In genomic region chr14:23660290-23661226, GRCh38 we compare ENCODE assay signal across 14 cellular contexts. TPM values are rescaled to one million over a fixed set of nuclear protein-coding genes. Genes with fewer than 3 reads are reported as not detected.
A peak's percentile ranks its signal among the peaks of the same experiment; 100 is the strongest.
DNase-seq lines count a peak whose midpoint lies in the region; ATAC-seq and TF ChIP-seq lines count a peak whose summit lies in the region.
"Had no signal": no experiment of that assay in that cellular context is flagged by ENCODE, and none has a peak within 500 bp of the region (broad histone marks: within the 10 kb centered on the region; RNA-seq: fewer than 3 reads in every experiment).

No MANE protein-coding gene starts in this region.

- CTCF ChIA-PET in activated naive CD4-positive, alpha-beta T cell treated with anti-CD3 and anti-CD28 coated beads for 36 hours (lab: Charles Lee) = interaction anchor here (0.8 to 3.7 kb wide), 2 partner anchors 14 to 29 kb away, joined by 4 to 14 read pairs; no protein-coding TSS in a partner anchor

- ATAC-seq in activated naive CD4-positive, alpha-beta T cell treated with anti-CD3 and anti-CD28 coated beads, Interleukin-2, amount 50 U/mL, for 72 hours = peak; percentile 28 to 49
- ATAC-seq in lower lobe of right lung (peak; percentile 40 to 51), HG03108 (IDR thresholded peaks at IDR 0.05; ENCODE audit: unreplicated experiment) (no peak)

- no peak overlapping the region for H3K4me3 Mint-ChIP-seq in activated naive CD4-positive, alpha-beta T cell treated with anti-CD3 and anti-CD28 coated beads for 36 hours

- no peak for DNase-seq in activated naive CD4-positive, alpha-beta T cell treated with anti-CD3 and anti-CD28 coated beads, Interleukin-2, amount 50 U/mL, for 72 hours (ENCODE audit: low spot score in 2 of 2)
- DNase-seq in activated naive CD4-positive, alpha-beta T cell treated with anti-CD3 and anti-CD28 coated beads for 36 hours = no peak
- DNase-seq in NCI-H524 treated with DMSO at 0.1 percent for 48 hours (lab: John Stamatoyannopoulos, UW) (peak; percentile 74), lower lobe of right lung (no peak), NCI-H1436 (lab: John Stamatoyannopoulos, UW) (no peak), NCI-H146 (lab: John Stamatoyannopoulos, UW) (no peak), glomerular visceral epithelial cell (ENCODE audit: extremely low spot score) (no peak)
- DNase-seq: C1 segment of cervical spinal cord; NCI-H774; stimulated activated CD4-positive, alpha-beta T cell treated with anti-CD3 and anti-CD28 coated beads, Interleukin-4, amount 100 ng/mL, for 4 hours; SW 1271; uterus had no signal

- H3K9me3 ChIP-seq in lower lobe of right lung = no peaks in the 10 kb centered on the region
- H3K9me3 ChIP-seq: uterus had no signal

- no peaks in the 10 kb centered on the region for H3K9me3 Mint-ChIP-seq in activated naive CD4-positive, alpha-beta T cell treated with anti-CD3 and anti-CD28 coated beads, Interleukin-2, amount 50 U/mL, for 72 hours
- no peaks in the 10 kb centered on the region for H3K9me3 Mint-ChIP-seq in activated naive CD4-positive, alpha-beta T cell treated with anti-CD3 and anti-CD28 coated beads for 36 hours

- H3K27ac ChIP-seq in lower lobe of right lung = no peak overlapping the region
- H3K27ac ChIP-seq: cardiac muscle cell, uterus had no signal

- H3K27me3 ChIP-seq in lower lobe of right lung (ENCODE audit: low read depth) = peaks cover 4% of the 10 kb centered on the region
- H3K27me3 ChIP-seq: cardiac muscle cell, uterus had no signal

- no peaks in the 10 kb centered on the region for H3K4me1 Mint-ChIP-seq in activated naive CD4-positive, alpha-beta T cell treated with anti-CD3 and anti-CD28 coated beads for 36 hours (ENCODE audit: low read depth)

- no peaks in the 10 kb centered on the region for H3K36me3 ChIP-seq in lower lobe of right lung
- H3K36me3 ChIP-seq: cardiac muscle cell, uterus had no signal

- no peaks in the 10 kb centered on the region for H3K36me3 Mint-ChIP-seq in activated naive CD4-positive, alpha-beta T cell treated with anti-CD3 and anti-CD28 coated beads, Interleukin-2, amount 50 U/mL, for 72 hours
- H3K36me3 Mint-ChIP-seq in activated naive CD4-positive, alpha-beta T cell treated with anti-CD3 and anti-CD28 coated beads for 36 hours (ENCODE audit: low read depth) = no peaks in the 10 kb centered on the region

- no peaks in the 10 kb centered on the region for H3K4me1 ChIP-seq in lower lobe of right lung
- H3K4me1 ChIP-seq: uterus had no signal

- H3K27ac Mint-ChIP-seq in activated naive CD4-positive, alpha-beta T cell treated with anti-CD3 and anti-CD28 coated beads, Interleukin-2, amount 50 U/mL, for 72 hours = no peak overlapping the region
- H3K27ac Mint-ChIP-seq in activated naive CD4-positive, alpha-beta T cell treated with anti-CD3 and anti-CD28 coated beads for 36 hours = no peak overlapping the region

- intact Hi-C loops in activated naive CD4-positive, alpha-beta T cell treated with anti-CD3 and anti-CD28 coated beads for 36 hours (cut with micrococcal nuclease) = no loop called here
- intact Hi-C loops in lower lobe of right lung (cut with DNase I) = no loop called here

- TF ChIP-seq CTCF in lower lobe of right lung (IDR thresholded peaks at IDR 0.05) = no peak

- no peaks in the 10 kb centered on the region for H3K27me3 Mint-ChIP-seq in activated naive CD4-positive, alpha-beta T cell treated with anti-CD3 and anti-CD28 coated beads for 36 hours (ENCODE audit: low read depth)

- H3K4me3 ChIP-seq in lower lobe of right lung = no peak overlapping the region
- H3K4me3 ChIP-seq: cardiac muscle cell, uterus had no signal

RNA-seq across cellular contexts. Expression of gene DHRS2, which starts 24.4 kb away (rescaled TPM):
- 1 to 10 TPM; 1.1 to 1.3 TPM for total RNA-seq in activated naive CD4-positive, alpha-beta T cell treated with anti-CD3 and anti-CD28 coated beads, Interleukin-2, amount 50 U/mL, for 72 hours
- under 1 TPM; 0.17 to 0.26 TPM for total RNA-seq in activated naive CD4-positive, alpha-beta T cell treated with anti-CD3 and anti-CD28 coated beads for 36 hours
- 1.2 TPM for total RNA-seq in lower lobe of right lung
- total RNA-seq: cardiac muscle cell had no signal
